In genomic region chr3:17602126-17602525, GRCh38 we compare ENCODE assay signal across 30 cellular contexts.
DNase-seq lines count a peak whose midpoint lies in the region; ATAC-seq and TF ChIP-seq lines count a peak whose summit lies in the region.
"Had no signal": no experiment of that assay in that cellular context is flagged by ENCODE, and none has a peak within 500 bp of the region (broad histone marks: within the 10 kb centered on the region; RNA-seq: fewer than 3 reads in every experiment).

No MANE protein-coding gene starts in this region.

- TF ChIP-seq POLR2A in IMR-90 (IDR thresholded peaks at IDR 0.05; ENCODE audit: low read depth, low read length) = no peak
- TF ChIP-seq POLR2A in erythroblast (IDR thresholded peaks at IDR 0.05; ENCODE audit: low read length) = no peak

- intact Hi-C loops in IMR-90 (cut with micrococcal nuclease) = no loop called here

- H3K9me3 ChIP-seq in IMR-90 (ENCODE audit: control insufficient read depth, insufficient read depth, low read length) = no peaks in the 10 kb centered on the region; the same call in 1 of the 2 replicates
- H3K9me3 ChIP-seq: SJCRH30, vagina had no signal

- POLR2A ChIA-PET in IMR-90 (lab: Charles Lee; ENCODE audit: unreplicated experiment) = no interaction called here

- no peak overlapping the region for H2BK15ac ChIP-seq in IMR-90 (ENCODE audit: low read depth, low read length)

- H3K4me2 ChIP-seq in IMR-90 (ENCODE audit: low read depth, low read length) = no peak overlapping the region

- no peak overlapping the region for H3K56ac ChIP-seq in IMR-90 (ENCODE audit: extremely low read depth, insufficient read depth, low read length)

- H3K9me1 ChIP-seq in IMR-90 (ENCODE audit: insufficient read depth, low read length) = no peaks in the 10 kb centered on the region

- H3K23ac ChIP-seq in IMR-90 (ENCODE audit: low read depth, low read length) = no peak overlapping the region

- WGBS in IMR-90 (ENCODE audit: extremely low coverage in 2 of 2, insufficient read length in 1 of 2), 2 experiments = no CpG with 5 or more reads among the region's 6 CpGs

- H3K79me1 ChIP-seq in IMR-90 (ENCODE audit: low read depth in 1 of 2, low read length in 2 of 2) = peaks cover 0 to 2% of the 10 kb centered on the region in 2 experiments; a peak in 1 of 4 replicates

- H3K4me3 ChIP-seq in IMR-90 (ENCODE audit: insufficient read depth, low read depth, low read length) (no peak overlapping the region), brain microvascular endothelial cell (ENCODE audit: low read depth, low read length) (no peak overlapping the region)
- H3K4me3 ChIP-seq: breast epithelium, coronary artery, SJCRH30, vagina had no signal

- TF ChIP-seq CTCF in IMR-90 (conservative IDR thresholded peaks at IDR 0.05; ENCODE audit: low read depth, low read length) = no peak
- TF ChIP-seq CTCF in brain microvascular endothelial cell (IDR thresholded peaks at IDR 0.05; ENCODE audit: low read depth, low read length, missing control alignments) = no peak

- CTCF ChIA-PET in IMR-90 (lab: Yijun Ruan, JAX) = interaction anchor here (0.5 to 0.7 kb wide), 2 partner anchors 76 to 337 kb away, joined by 3 read pairs; no protein-coding TSS in a partner anchor

- no peak overlapping the region for H2AFZ ChIP-seq in IMR-90 (replicated peaks; ENCODE audit: low read length, poor library complexity)

- H2BK120ac ChIP-seq in IMR-90 (ENCODE audit: low read depth, low read length) = no peak overlapping the region

- no TSS peak for BruUV-seq in IMR-90 (replicated peaks; lab: Mats Ljungman, UMichigan)

- DNase-seq in EH (ENCODE audit: low read depth) (peak; percentile 18), IMR-90 (peak; percentile 52), brain microvascular endothelial cell (peak; percentile 53), kidney tubule cell (ENCODE audit: low spot score) (peak; percentile 74), NCI-H69 (lab: John Stamatoyannopoulos, UW) (no peak), erythroblast (lab: John Stamatoyannopoulos, UW) (no peak), HT-29 (ENCODE audit: low spot score) (no peak), NCI-H82 treated with DMSO at 0.1 percent for 48 hours (lab: John Stamatoyannopoulos, UW; ENCODE audit: unreplicated experiment) (no peak)
- DNase-seq: activated CD8-positive, alpha-beta memory T cell treated with anti-CD3 and anti-CD28 coated beads, Interleukin-2, amount 10 ng/mL, durations not matched to agents 7 days and 5 days; activated naive CD4-positive, alpha-beta T cell treated with Interleukin-2 at 50 U/mL for 16 hours; activated T-cell treated with anti-CD3 and anti-CD28 coated beads, Interleukin-2, amount 50 U/mL, for 72 hours; effector memory CD4-positive, alpha-beta T cell; foreskin melanocyte; H9; mesenchymal stem cell; NCI-H1105; NCI-H1930; NCI-H524 treated with DMSO at 0.1 percent for 48 hours; posterior cingulate gyrus; SJCRH30; stimulated activated CD4-positive, alpha-beta T cell treated with anti-CD3 and anti-CD28 coated beads, Interleukin-4, amount 100 ng/mL, for 4 hours; substantia nigra; T1000 had no signal

- H3K27me3 ChIP-seq in IMR-90 (ENCODE audit: control insufficient read depth, insufficient read depth, low read length) = no peaks in the 10 kb centered on the region
- no peaks in the 10 kb centered on the region for H3K27me3 ChIP-seq in brain microvascular endothelial cell (replicated peaks)
- H3K27me3 ChIP-seq: breast epithelium, SJCRH30, vagina had no signal

- TF ChIP-seq RAD21 in IMR-90 (IDR thresholded peaks at IDR 0.05; ENCODE audit: low read length) = no peak

- in situ Hi-C loops in IMR-90 (cut with MboI; ENCODE audit: low sequenced_read_pairs) (no loop called here), brain microvascular endothelial cell (cut with HindIII; ENCODE audit: low pct_ligation_motif_present, low sequenced_read_pairs) (loop anchor here (25.0 kb wide), 1 partner anchor 235 kb away; no protein-coding TSS in a partner anchor)

- 0 out of 2 replicates have a peak, but pooled peaks cover 1% of the 10 kb centered on the region for H3K4me1 ChIP-seq in IMR-90 (ENCODE audit: control insufficient read depth, insufficient read depth, low read length)
- H3K4me1 ChIP-seq: breast epithelium, SJCRH30, vagina had no signal

- H4K20me1 ChIP-seq in IMR-90 (ENCODE audit: insufficient read depth, low read length) = peaks cover 8% of the 10 kb centered on the region; the same call in 1 of the 2 replicates

- H3K4ac ChIP-seq in IMR-90 (ENCODE audit: low read depth, low read length) = no peak overlapping the region

- no peak overlapping the region for H4K91ac ChIP-seq in IMR-90 (ENCODE audit: insufficient read depth, low read depth, low read length)

- H2AK5ac ChIP-seq in IMR-90 (ENCODE audit: low read depth, low read length) = no peak overlapping the region

- H3K14ac ChIP-seq in IMR-90 (replicated peaks; ENCODE audit: low read depth, low read length) = no peak overlapping the region

- no peak overlapping the region for H3K18ac ChIP-seq in IMR-90 (ENCODE audit: low read depth, low read length)

- no peak overlapping the region for H2BK5ac ChIP-seq in IMR-90 (ENCODE audit: low read depth, low read length, poor library complexity, severe bottlenecking)

- H3K36me3 ChIP-seq in IMR-90 (ENCODE audit: control insufficient read depth, insufficient read depth, low read length) (no peaks in the 10 kb centered on the region), brain microvascular endothelial cell (replicated peaks) (no peaks in the 10 kb centered on the region)
- H3K36me3 ChIP-seq: SJCRH30, vagina had no signal

- H2BK20ac ChIP-seq in IMR-90 (ENCODE audit: low read depth, low read length) = no peak overlapping the region

- dilution Hi-C loops in IMR-90 (cut with HindIII; ENCODE audit: low sequenced_read_pairs, unreplicated experiment) = no loop called here

- H4K5ac ChIP-seq in IMR-90 (ENCODE audit: low read depth, low read length) = no peak overlapping the region

- H3K27ac ChIP-seq in IMR-90 (ENCODE audit: insufficient read depth, low read length) (no peak overlapping the region), brain microvascular endothelial cell (no peak overlapping the region)
- H3K27ac ChIP-seq: breast epithelium, coronary artery, SJCRH30, vagina had no signal

- H3K9ac ChIP-seq in IMR-90 (ENCODE audit: low read depth, low read length) = no peak overlapping the region

- H2AK9ac ChIP-seq in IMR-90 (replicated peaks; ENCODE audit: low read depth, low read length, poor library complexity) = no peak overlapping the region

- H4K8ac ChIP-seq in IMR-90 (ENCODE audit: low read depth in 2 of 2, low read length in 2 of 2) = no peak overlapping the region

- ATAC-seq in IMR-90 (ENCODE audit: low read depth) = no peak
- ATAC-seq: activated CD8-positive, alpha-beta memory T cell treated with anti-CD3 and anti-CD28 coated beads, Interleukin-2, amount 10 ng/mL, durations not matched to agents 7 days and 5 days; activated T-cell treated with anti-CD3 and anti-CD28 coated beads, Interleukin-2, amount 50 U/mL, for 72 hours; esophagus mucosa; Panc1; sciatic nerve; stimulated activated memory B cell treated with anti-CD40 and anti-IgM and Interleukin-4, amounts not matched to agents 10 μg/mL and 1 μg/mL and 100 μg/mL, for 72 hours had no signal

TF ChIP-seq in IMR-90, 13 proteins besides CTCF, POLR2A, EP300 and RAD21:
- TF ChIP-seq ELK1 (IDR thresholded peaks at IDR 0.05; ENCODE audit: borderline replicate concordance, low read depth, low read length) (no peak), FOS (IDR thresholded peaks at IDR 0.05; ENCODE audit: low read depth, low read length) (no peak), CEBPB (IDR thresholded peaks at IDR 0.05; ENCODE audit: low read depth, low read length) (no peak), RCOR1 (IDR thresholded peaks at IDR 0.05; ENCODE audit: insufficient replicate concordance, low read length) (no peak), MAZ (IDR thresholded peaks at IDR 0.05; ENCODE audit: borderline replicate concordance, low read depth, low read length) (no peak), MXI1 (IDR thresholded peaks at IDR 0.05; ENCODE audit: borderline replicate concordance, low read depth, low read length) (no peak), MAFK (IDR thresholded peaks at IDR 0.05; ENCODE audit: low read depth, low read length) (no peak), USF2 (IDR thresholded peaks at IDR 0.05; ENCODE audit: low read depth, low read length) (no peak), RFX5 (IDR thresholded peaks at IDR 0.05; ENCODE audit: low read depth, low read length) (no peak)

Comparison
In these comparisons a context has a peak if more than half of its experiments do, and no peak if none do; other contexts are left out.
1. DNase-seq: peak in EH (single experiment), IMR-90 (single experiment), brain microvascular endothelial cell (single experiment) and kidney tubule cell (single experiment); none in NCI-H69 (single experiment), erythroblast (0 of 2), HT-29 (single experiment) and NCI-H82 treated with DMSO at 0.1 percent for 48 hours (single experiment).